Comparison of ENCODE assay signal across 8 cellular contexts in the genomic region with DNA sequence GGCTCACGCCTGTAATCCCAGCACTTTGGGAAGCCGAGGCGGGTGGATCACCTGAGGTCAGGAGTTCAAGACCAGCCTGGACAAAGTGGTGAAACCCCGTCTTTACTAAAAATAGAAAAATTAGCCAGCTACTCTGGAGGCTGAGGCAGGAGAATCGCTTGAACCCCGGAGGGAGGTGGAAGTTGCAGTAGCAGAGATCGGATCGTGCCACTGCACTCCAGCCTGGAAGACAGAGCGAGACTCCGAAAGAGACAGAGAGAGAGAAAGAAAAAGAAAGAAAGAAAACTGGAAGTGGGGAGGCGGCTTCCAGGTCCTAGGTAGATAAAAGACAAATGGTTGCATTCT. TPM values are rescaled to one million over a fixed set of nuclear protein-coding genes. Genes with fewer than 3 reads are reported as not detected.
DNase-seq lines count a peak whose midpoint lies in the region; ATAC-seq, FAIRE-seq and TF ChIP-seq lines count a peak whose summit lies in the region.
"Not testable (repeated sequence)": the region's sequence is repeated elsewhere in the genome, so short reads cannot be mapped to it uniquely, and the experiment has no call there.

No MANE protein-coding gene starts in this region.

- not testable (repeated sequence) for TF ChIP-seq POLR2A in A549 (IDR thresholded peaks at IDR 0.05; ENCODE audit: low read length)

- peak overlapping the region in 1 of 2 experiments; percentile 88; a peak in 3 of 6 replicates for H3K27ac ChIP-seq in A549
- peak overlapping the region; percentile 98 for H3K27ac ChIP-seq in GM23338 (ENCODE audit: low read depth)
- not testable (repeated sequence) for H3K27ac ChIP-seq in PC-9
- H3K27ac ChIP-seq in heart right ventricle = peak overlapping the region in 1 of 10 donors; percentile 6
- H3K27ac ChIP-seq in naive thymus-derived CD4-positive, alpha-beta T cell (ENCODE audit: low read depth, low read length) = peak overlapping the region; percentile 83
- peak overlapping the region in 3 of 21 experiments; percentile 42 to 79 (median 77) for H3K27ac ChIP-seq in skin epidermis

- H3K27ac Mint-ChIP-seq in GM23338 = peak overlapping the region; percentile 100
- peak overlapping the region; percentile 98 for H3K27ac Mint-ChIP-seq in activated CD8-positive, alpha-beta memory T cell treated with anti-CD3 and anti-CD28 coated beads, Interleukin-2, amount 10 ng/mL, durations not matched to agents 7 days and 5 days
- H3K27ac Mint-ChIP-seq in naive thymus-derived CD4-positive, alpha-beta T cell = peak overlapping the region; percentile 59 to 97 (median 93)

- H3F3A ChIP-seq in GM23338 (replicated peaks; ENCODE audit: low read depth); PC-9 (ENCODE audit: insufficient read depth, low read depth): not testable (repeated sequence)

- DNase-seq in A549 (ENCODE audit: low read depth in 1 of 2, low spot score in 1 of 2); PC-9; activated CD8-positive, alpha-beta memory T cell treated with anti-CD3 and anti-CD28 coated beads, Interleukin-2, amount 10 ng/mL, durations not matched to agents 7 days and 5 days; choroid plexus epithelial cell (ENCODE audit: low read depth); heart right ventricle; naive thymus-derived CD4-positive, alpha-beta T cell: not testable (repeated sequence)
- peak; percentile 58 for DNase-seq in GM23338 (ENCODE audit: low spot score)

- POLR2A ChIA-PET in A549 (lab: Yijun Ruan, JAX) = interaction anchor here (1.2 to 1.4 kb wide), 3 partner anchors 104 to 236 kb away, joined by 4 to 10 read pairs (median 7); partner anchors contain the start of genes ERV3-1, ZNF107 and ZNF138
- POLR2A ChIA-PET in PC-9 (lab: Charles Lee; ENCODE audit: unreplicated experiment) = interaction anchor here (0.5 to 0.6 kb wide), 2 partner anchors 744 to 854 kb away, joined by 9 to 12 read pairs; no protein-coding TSS in a partner anchor
- POLR2A ChIA-PET in naive thymus-derived CD4-positive, alpha-beta T cell (lab: Charles Lee) = interaction anchor here (0.6 to 3.2 kb wide), 11 partner anchors 12 to 976 kb away, joined by 3 to 30 read pairs (median 4); partner anchors contain the start of genes ERV3-1, ZNF107, ZNF138 and ZNF736

- not testable (repeated sequence) for BruUV-seq in PC-9 (replicated peaks; lab: Mats Ljungman, UMichigan)

- H3K36me3 ChIP-seq in GM23338 (ENCODE audit: insufficient read depth); PC-9 (ENCODE audit: low read depth); heart right ventricle; naive thymus-derived CD4-positive, alpha-beta T cell (ENCODE audit: control insufficient read depth in 2 of 3, insufficient read depth in 3 of 3, low read length in 3 of 3): not testable (repeated sequence)

- not testable (repeated sequence) for FAIRE-seq in A549 (lab: Jason Lieb, UNC)

- H3K4me1 Mint-ChIP-seq in GM23338 = peaks cover 32% of the 10 kb centered on the region
- H3K4me1 Mint-ChIP-seq in activated CD8-positive, alpha-beta memory T cell treated with anti-CD3 and anti-CD28 coated beads, Interleukin-2, amount 10 ng/mL, durations not matched to agents 7 days and 5 days = peaks cover 33% of the 10 kb centered on the region
- H3K4me1 Mint-ChIP-seq in naive thymus-derived CD4-positive, alpha-beta T cell = peaks cover 29 to 49% (median 43%) of the 10 kb centered on the region in 7 donors

- H3K4me1 ChIP-seq in A549; PC-9 (replicated peaks; ENCODE audit: insufficient read depth): not testable (repeated sequence)
- peaks cover 37% of the 10 kb centered on the region for H3K4me1 ChIP-seq in GM23338 (ENCODE audit: insufficient read depth)
- peaks cover 0 to 21% (median 12%) of the 10 kb centered on the region in 9 donors for H3K4me1 ChIP-seq in heart right ventricle
- peaks cover 4 to 12% of the 10 kb centered on the region in 2 donors for H3K4me1 ChIP-seq in naive thymus-derived CD4-positive, alpha-beta T cell (ENCODE audit: control insufficient read depth in 2 of 2, insufficient read depth in 2 of 2, low read length in 2 of 2)

- H3K79me2 ChIP-seq in GM23338 (replicated peaks; ENCODE audit: insufficient read depth) (peaks cover 43% of the 10 kb centered on the region), PC-9 (ENCODE audit: low read depth) (peaks cover 13% of the 10 kb centered on the region; the same call in 1 of the 2 replicates)

- H3K4me3 ChIP-seq in A549 = peak overlapping the region; percentile 97
- H3K4me3 ChIP-seq in GM23338 = peak overlapping the region; percentile 97
- peak overlapping the region; percentile 70; the same call in 1 of the 2 replicates for H3K4me3 ChIP-seq in PC-9
- peak overlapping the region; percentile 86 for H3K4me3 ChIP-seq in choroid plexus epithelial cell (ENCODE audit: low read depth, low read length)
- H3K4me3 ChIP-seq in heart right ventricle = peak overlapping the region in 9 of 10 donors; percentile 59 to 86 (median 76)
- peak overlapping the region; percentile 95 for H3K4me3 ChIP-seq in naive thymus-derived CD4-positive, alpha-beta T cell (ENCODE audit: low read length)
- H3K4me3 ChIP-seq in skin epidermis = peak overlapping the region in 5 of 7 experiments; percentile 56 to 82 (median 79)

- intact Hi-C loops in PC-9 (cut with micrococcal nuclease; ENCODE audit: unreplicated experiment); heart right ventricle (cut with DNase I): not testable (repeated sequence)
- intact Hi-C loops in naive thymus-derived CD4-positive, alpha-beta T cell (cut with micrococcal nuclease) = loop anchor here (2.0 to 5.0 kb wide), 9 partner anchors 14 to 1080 kb away; partner anchors contain the start of genes ZNF92 (in 2 of the 2), GUSB (in 1 of the 2), VKORC1L1 (in 1 of the 2) and ZNF680 (in 1 of the 2)

- not testable (repeated sequence) for H3K27me3 Mint-ChIP-seq in GM23338 (ENCODE audit: insufficient read depth, low read depth, poor library complexity); activated CD8-positive, alpha-beta memory T cell treated with anti-CD3 and anti-CD28 coated beads, Interleukin-2, amount 10 ng/mL, durations not matched to agents 7 days and 5 days; naive thymus-derived CD4-positive, alpha-beta T cell

- not testable (repeated sequence) for H3K9me2 ChIP-seq in GM23338 (ENCODE audit: insufficient read depth); PC-9 (ENCODE audit: insufficient read depth)

- H3K9me3 ChIP-seq in A549 = peaks cover 10% of the 10 kb centered on the region; the same call in 2 of the 3 replicates
- H3K9me3 ChIP-seq in PC-9 (ENCODE audit: insufficient read depth, low read depth); heart right ventricle; naive thymus-derived CD4-positive, alpha-beta T cell (ENCODE audit: control insufficient read depth in 2 of 3, low read length in 3 of 3): not testable (repeated sequence)

- not testable (repeated sequence) for ATAC-seq in A549; GM23338; activated CD8-positive, alpha-beta memory T cell treated with anti-CD3 and anti-CD28 coated beads, Interleukin-2, amount 10 ng/mL, durations not matched to agents 7 days and 5 days; heart right ventricle; naive thymus-derived CD4-positive, alpha-beta T cell

- not testable (repeated sequence) for H3K36me3 Mint-ChIP-seq in GM23338 (ENCODE audit: low read depth)
- H3K36me3 Mint-ChIP-seq in activated CD8-positive, alpha-beta memory T cell treated with anti-CD3 and anti-CD28 coated beads, Interleukin-2, amount 10 ng/mL, durations not matched to agents 7 days and 5 days = peaks cover 36% of the 10 kb centered on the region
- peaks cover 0 to 20% (median 3%) of the 10 kb centered on the region in 5 donors for H3K36me3 Mint-ChIP-seq in naive thymus-derived CD4-positive, alpha-beta T cell

- peak overlapping the region; percentile 99 for H3K4me3 Mint-ChIP-seq in GM23338
- peak overlapping the region; percentile 98 for H3K4me3 Mint-ChIP-seq in activated CD8-positive, alpha-beta memory T cell treated with anti-CD3 and anti-CD28 coated beads, Interleukin-2, amount 10 ng/mL, durations not matched to agents 7 days and 5 days
- peak overlapping the region; percentile 46 to 98 (median 95) for H3K4me3 Mint-ChIP-seq in naive thymus-derived CD4-positive, alpha-beta T cell

- H4K20me1 ChIP-seq in GM23338 (replicated peaks; ENCODE audit: insufficient read depth) = peaks cover 21% of the 10 kb centered on the region
- not testable (repeated sequence) for H4K20me1 ChIP-seq in PC-9 (ENCODE audit: insufficient read depth)

- not testable (repeated sequence) for H3K27me3 ChIP-seq in GM23338 (ENCODE audit: insufficient read depth); PC-9 (ENCODE audit: insufficient read depth, low read depth); heart right ventricle; naive thymus-derived CD4-positive, alpha-beta T cell (ENCODE audit: control insufficient read depth in 2 of 2, insufficient read depth in 2 of 2, low read length in 2 of 2)

- not testable (repeated sequence) for TF ChIP-seq EP300 in A549 (IDR thresholded peaks at IDR 0.05)

- not testable (repeated sequence) for TF ChIP-seq CTCF in A549 (IDR thresholded peaks at IDR 0.05); GM23338 (conservative IDR thresholded peaks at IDR 0.05; ENCODE audit: low read depth in 2 of 2); PC-9 (conservative IDR thresholded peaks at IDR 0.05); choroid plexus epithelial cell (conservative IDR thresholded peaks at IDR 0.05; ENCODE audit: low read depth, low read length); heart right ventricle (IDR thresholded peaks at IDR 0.05)

- H3K4me2 ChIP-seq in A549 = peak overlapping the region; percentile 81
- peak overlapping the region; percentile 99 for H3K4me2 ChIP-seq in GM23338
- H3K4me2 ChIP-seq in PC-9 = peak overlapping the region; percentile 94

- CTCF ChIA-PET in A549 (lab: Yijun Ruan, JAX) = interaction anchor here (1.3 to 1.5 kb wide), 2 partner anchors 10 to 49 kb away, joined by 3 to 4 read pairs; no protein-coding TSS in a partner anchor
- CTCF ChIA-PET in PC-9 (lab: Charles Lee); activated CD8-positive, alpha-beta memory T cell treated with anti-CD3 and anti-CD28 coated beads, Interleukin-2, amount 10 ng/mL, durations not matched to agents 7 days and 5 days (lab: Charles Lee); naive thymus-derived CD4-positive, alpha-beta T cell (lab: Charles Lee): not testable (repeated sequence)

- H2AFZ ChIP-seq in GM23338 = peak overlapping the region; percentile 84
- H2AFZ ChIP-seq in PC-9 = peak overlapping the region; percentile 92; the same call in 1 of the 2 replicates

- not testable (repeated sequence) for TF ChIP-seq RAD21 in A549 (conservative IDR thresholded peaks at IDR 0.05 in 1 of 2, IDR thresholded peaks at IDR 0.05 in 1 of 2)

- 43% methylated on average over 11 of the region's 11 CpGs for WGBS in A549 (ENCODE audit: missing lambda C conversion rate)
- WGBS in heart right ventricle, 2 donors = 59 to 68% methylated on average over 11 of the region's 11 CpGs

- not testable (repeated sequence) for H3K9me3 Mint-ChIP-seq in GM23338; activated CD8-positive, alpha-beta memory T cell treated with anti-CD3 and anti-CD28 coated beads, Interleukin-2, amount 10 ng/mL, durations not matched to agents 7 days and 5 days (ENCODE audit: low read depth); naive thymus-derived CD4-positive, alpha-beta T cell

RNA-seq across cellular contexts. Expression of gene ZNF273, which starts 0.6 kb away (rescaled TPM):
- polyA plus RNA-seq in A549 (2011; rRNA removed) (5.2 TPM in 2 replicates), A549 (2017; fragmentation: RNase III; extraction: RNeasy Plus Mini Kit Qiagen cat#74134 plus additional on column Dnase treatment) (2.5 to 3.1 TPM (median 3.1 TPM) in 3 replicates), GM23338 (2016; fragmentation: Nextera tagmentation; extraction: Ambion mirVana) (14.6 and 16.4 TPM in 2 replicates), heart right ventricle (1 to 10 TPM in 1 of 2 donors, under 1 TPM in 1; 0.90 to 3.1 TPM)
- polyA plus RNA-seq in A549 (2012; cell fraction: cytosol; rRNA removed) = 1.7 and 2.0 TPM in 2 replicates
- 0.77 and 1.4 TPM in 2 replicates for polyA plus RNA-seq in A549 (2012; cell fraction: nucleus; rRNA removed)
- 2.3 and 2.8 TPM in 2 replicates for polyA minus RNA-seq in A549 (2011; rRNA and poly(A)+ RNA removed)
- total RNA-seq in GM23338 (2014; rRNA removed; shearing (Covaris generic)) = 33.4 and 34.3 TPM in 2 replicates
- total RNA-seq in PC-9 (2021) (3.4 and 4.6 TPM in 2 replicates), heart right ventricle (1 to 10 TPM in 9 of 10 donors, under 1 TPM in 1; 1.00 to 2.3 (median 1.6) TPM)
- total RNA-seq in activated CD8-positive, alpha-beta memory T cell treated with anti-CD3 and anti-CD28 coated beads, Interleukin-2, amount 10 ng/mL, durations not matched to agents 7 days and 5 days = 10 to 100 TPM in 1 of 2 experiments, 1 to 10 TPM in 1; 8.4 to 13.6 TPM
- 10 to 100 TPM in 1 of 5 experiments, 1 to 10 TPM in 4; 3.8 to 10.9 (median 7.5) TPM for total RNA-seq in naive thymus-derived CD4-positive, alpha-beta T cell
- polyA plus RNA-seq in naive thymus-derived CD4-positive, alpha-beta T cell = 1 to 10 TPM; 3.6 to 5.8 TPM
